Comparison of ENCODE assay signal across 9 cellular contexts in the genomic region with DNA sequence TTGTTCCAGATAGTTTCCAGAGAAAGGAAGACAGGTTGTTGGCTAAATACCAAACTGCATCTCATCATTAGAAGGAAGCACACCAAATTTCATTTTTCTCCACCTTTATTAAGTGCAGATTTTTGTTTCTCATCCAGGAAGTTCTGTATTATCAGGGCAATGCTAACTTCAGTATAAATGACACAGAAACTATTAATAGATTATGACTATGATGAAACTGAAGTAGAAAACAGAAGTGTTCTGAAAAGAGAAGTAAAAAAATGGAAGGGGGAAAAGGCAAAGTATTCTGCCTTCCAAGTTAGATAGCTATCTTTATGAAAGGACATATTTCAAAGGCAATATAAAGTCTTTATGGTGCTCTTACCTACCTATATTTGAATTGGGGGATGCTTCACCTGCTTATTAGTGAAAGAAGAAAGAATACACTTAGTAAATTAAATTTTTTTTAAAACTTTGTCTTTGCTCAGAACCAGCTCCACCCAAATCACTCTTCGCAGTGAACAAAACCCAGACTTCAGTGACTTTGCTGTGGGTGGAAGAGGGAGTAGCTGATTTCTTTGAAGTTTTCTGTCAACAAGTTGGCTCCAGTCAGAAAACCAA.
DNase-seq lines count a peak whose midpoint lies in the region; ATAC-seq and TF ChIP-seq lines count a peak whose summit lies in the region.
"Had no signal": no experiment of that assay in that cellular context is flagged by ENCODE, and none has a peak within 500 bp of the region (broad histone marks: within the 10 kb centered on the region; RNA-seq: fewer than 3 reads in every experiment).

No MANE protein-coding gene starts in this region.

- H3K27me3 ChIP-seq in OCI-LY1 (ENCODE audit: insufficient read depth, low read length) (no peaks in the 10 kb centered on the region), brain microvascular endothelial cell (replicated peaks) (no peaks in the 10 kb centered on the region)

- ATAC-seq in GM18870 (IDR thresholded peaks at IDR 0.05; ENCODE audit: unreplicated experiment) (peak; percentile 75), HG02798 (IDR thresholded peaks at IDR 0.05; ENCODE audit: poor library complexity, unreplicated experiment) (peak; percentile 77)

- no peak for DNase-seq in mesothelial cell of epicardium (ENCODE audit: low spot score in 2 of 2, unreplicated experiment in 2 of 2)
- no peak for DNase-seq in Calu3
- DNase-seq in brain microvascular endothelial cell, result no peak
- DNase-seq in hepatic stellate cell (ENCODE audit: low spot score), result no peak
- DNase-seq in stimulated activated CD4-positive, alpha-beta T cell treated with anti-CD3 and anti-CD28 coated beads, Interleukin-4, amount 100 ng/mL, for 4 hours, result no peak

- BruUV-seq in Calu3 (replicated peaks; lab: Mats Ljungman, UMichigan), result no TSS peak

- peak overlapping the region; percentile 62 for H3K27ac Mint-ChIP-seq in mesothelial cell of epicardium
- no peak overlapping the region for H3K27ac Mint-ChIP-seq in Calu3 (ENCODE audit: unreplicated experiment)

- CTCF ChIA-PET in Calu3 (lab: Charles Lee), result no interaction called here

- H3K27me3 Mint-ChIP-seq in mesothelial cell of epicardium (ENCODE audit: low read depth) (no peaks in the 10 kb centered on the region), Calu3 (ENCODE audit: unreplicated experiment) (no peaks in the 10 kb centered on the region)

- 0 out of 2 replicates have a peak overlapping the region, but pooled peaks have one; percentile 73 for H2AFZ ChIP-seq in OCI-LY1 (ENCODE audit: low read length)

- intact Hi-C loops in Calu3 (cut with micrococcal nuclease; ENCODE audit: unreplicated experiment), result no loop called here

- no peaks in the 10 kb centered on the region for H3K9me3 ChIP-seq in OCI-LY1 (ENCODE audit: low read length)

- H3K36me3 Mint-ChIP-seq in mesothelial cell of epicardium (no peaks in the 10 kb centered on the region), Calu3 (ENCODE audit: insufficient read depth, unreplicated experiment) (peaks cover 5% of the 10 kb centered on the region)

- H3K27ac ChIP-seq in OCI-LY1 (ENCODE audit: low read depth, low read length, poor library complexity, severe bottlenecking) (peak overlapping the region; percentile 20), brain microvascular endothelial cell (no peak overlapping the region)
- H3K27ac ChIP-seq: epithelial cell of prostate had no signal

- peaks cover 20% of the 10 kb centered on the region for H3K4me1 Mint-ChIP-seq in mesothelial cell of epicardium
- H3K4me1 Mint-ChIP-seq in Calu3 (ENCODE audit: low read depth, unreplicated experiment), result no peaks in the 10 kb centered on the region

- H3K79me2 ChIP-seq in OCI-LY1 (ENCODE audit: insufficient read depth, low read length), result no peaks in the 10 kb centered on the region

- peaks cover 5% of the 10 kb centered on the region for H3K9me3 Mint-ChIP-seq in mesothelial cell of epicardium
- no peaks in the 10 kb centered on the region for H3K9me3 Mint-ChIP-seq in Calu3 (ENCODE audit: low read depth, unreplicated experiment)

- in situ Hi-C loops in brain microvascular endothelial cell (cut with HindIII; ENCODE audit: low pct_ligation_motif_present, low sequenced_read_pairs), result no loop called here

- peaks cover 10% of the 10 kb centered on the region for H3K4me1 ChIP-seq in OCI-LY1 (ENCODE audit: insufficient read depth, low read length, severe bottlenecking)

- H3K36me3 ChIP-seq in OCI-LY1 (ENCODE audit: insufficient read depth, low read length) (no peaks in the 10 kb centered on the region), brain microvascular endothelial cell (replicated peaks) (no peaks in the 10 kb centered on the region)

- H3K4me3 ChIP-seq in OCI-LY1 (ENCODE audit: low read depth, low read length, poor library complexity, severe bottlenecking) (no peak overlapping the region), brain microvascular endothelial cell (ENCODE audit: low read depth, low read length) (no peak overlapping the region)

- H3K4me3 Mint-ChIP-seq in mesothelial cell of epicardium (no peak overlapping the region), Calu3 (ENCODE audit: low read depth, unreplicated experiment) (no peak overlapping the region)

- TF ChIP-seq CTCF in OCI-LY1 (IDR thresholded peaks at IDR 0.05; ENCODE audit: low read length) (no peak), mesothelial cell of epicardium (IDR thresholded peaks at IDR 0.05; ENCODE audit: unreplicated experiment) (no peak), Calu3 (IDR thresholded peaks at IDR 0.05; ENCODE audit: unreplicated experiment) (no peak), brain microvascular endothelial cell (IDR thresholded peaks at IDR 0.05; ENCODE audit: low read depth, low read length, missing control alignments) (no peak)

- H3K4me2 ChIP-seq in OCI-LY1 (ENCODE audit: low read length), result no peak overlapping the region

- H4K20me1 ChIP-seq in OCI-LY1 (ENCODE audit: insufficient read depth, low read length), result no peaks in the 10 kb centered on the region

- H3F3A ChIP-seq in OCI-LY1 (ENCODE audit: insufficient read depth, low read length), result no peaks in the 10 kb centered on the region

- no peak overlapping the region for H3K9ac ChIP-seq in OCI-LY1 (ENCODE audit: low read length)

- H3K9me2 ChIP-seq in OCI-LY1 (ENCODE audit: low read depth, low read length), result no peaks in the 10 kb centered on the region
